Comparison of ENCODE assay signal across 26 cellular contexts in genomic region chr7:71363627-71364026, GRCh38.
A peak's percentile ranks its signal among the peaks of the same experiment; 100 is the strongest.
DNase-seq lines count a peak whose midpoint lies in the region; ATAC-seq, FAIRE-seq and TF ChIP-seq lines count a peak whose summit lies in the region.
"Had no signal": no experiment of that assay in that cellular context is flagged by ENCODE, and none has a peak within 500 bp of the region (broad histone marks: within the 10 kb centered on the region; RNA-seq: fewer than 3 reads in every experiment).

No MANE protein-coding gene starts in this region.

- ATAC-seq in body of pancreas: peak; percentile 78
- ATAC-seq in pancreas: peak; percentile 81 to 88 (median 84)
- ATAC-seq: GM12878 had no signal

- H3K56ac ChIP-seq in H9 (ENCODE audit: insufficient read length, low read depth, low read length): no peak overlapping the region

- peaks cover 23 to 36% (median 29%) of the 10 kb centered on the region in 3 experiments for H3K36me3 Mint-ChIP-seq in H9 (ENCODE audit: insufficient read depth in 1 of 3, low read depth in 3 of 3)
- H3K36me3 Mint-ChIP-seq: CD14-positive monocyte; CD4-positive, alpha-beta memory T cell; CD4-positive, CD25-positive, alpha-beta regulatory T cell had no signal

- H3T11ph ChIP-seq in H9 (ENCODE audit: low read length): no peak overlapping the region

- H3K9ac ChIP-seq in H9 (ENCODE audit: extremely low read depth, insufficient read length, low read length): no peak overlapping the region
- H3K9ac ChIP-seq: BLaER1 had no signal

- no peak overlapping the region for H2BK15ac ChIP-seq in H9 (ENCODE audit: low read depth, low read length)

- H3K4me2 ChIP-seq in H9 (ENCODE audit: insufficient read depth, insufficient read length, low read length): no peak overlapping the region
- H3K4me2 ChIP-seq: BLaER1 had no signal

- no peak overlapping the region for H3K23ac ChIP-seq in H9 (ENCODE audit: insufficient read length, low read depth, low read length)

- H3K4me1 Mint-ChIP-seq in H9: peaks cover 26 to 27% of the 10 kb centered on the region in 2 experiments
- H3K4me1 Mint-ChIP-seq: CD14-positive monocyte; CD4-positive, alpha-beta memory T cell; CD4-positive, CD25-positive, alpha-beta regulatory T cell; CD8-positive, alpha-beta memory T cell had no signal

- no peak overlapping the region for H3K14ac ChIP-seq in H9 (ENCODE audit: insufficient read depth, low read length)

- no peak overlapping the region for H2AFZ ChIP-seq in H9 (ENCODE audit: low read length)

- no peak overlapping the region for H3K4me3 Mint-ChIP-seq in H9
- H3K4me3 Mint-ChIP-seq: CD14-positive monocyte; CD4-positive, alpha-beta memory T cell; CD4-positive, CD25-positive, alpha-beta regulatory T cell; CD8-positive, alpha-beta memory T cell had no signal

- no peaks in the 10 kb centered on the region for H3K9me3 ChIP-seq in H9 (ENCODE audit: control insufficient read depth, low read depth, low read length)
- H3K9me3 ChIP-seq in body of pancreas: no peaks in the 10 kb centered on the region
- H3K9me3 ChIP-seq in pancreas: no peaks in the 10 kb centered on the region
- H3K9me3 ChIP-seq: BE2C had no signal

- H4K91ac ChIP-seq in H9 (ENCODE audit: insufficient read length, low read depth, low read length): no peak overlapping the region

- DNase-seq in H9 (no peak), body of pancreas (peak; percentile 31 to 64 (median 46)), pancreas (peak in 2 of 6 donors; percentile 18 to 25), NCI-H510A (lab: John Stamatoyannopoulos, UW) (no peak), LoVo (ENCODE audit: low spot score) (no peak), DMS53 (lab: John Stamatoyannopoulos, UW) (no peak)
- DNase-seq: 8988T; ACHN; BE2C; C1 segment of cervical spinal cord; CD4-positive, alpha-beta memory T cell; CD4-positive, CD25-positive, alpha-beta regulatory T cell; CD8-positive, alpha-beta memory T cell; COR-L47; DMS79; DND-41; EL; GDM1 had no signal

- no CpG with 5 or more reads among the region's 7 CpGs for WGBS in H9 (ENCODE audit: extremely low coverage, insufficient read length, low lambda C conversion rate)
- 37 to 44% methylated on average over 7 of the region's 7 CpGs for WGBS in body of pancreas, 2 donors
- WGBS in pancreas, 2 donors: 40 to 45% methylated on average over 7 of the region's 7 CpGs

- no peak overlapping the region for H3K4ac ChIP-seq in H9 (ENCODE audit: low read depth, low read length)

- no peak overlapping the region for H4K5ac ChIP-seq in H9 (ENCODE audit: insufficient read length, low read depth, low read length)

- H3K79me1 ChIP-seq in H9 (ENCODE audit: insufficient read depth, low read depth, low read length, poor library complexity, severe bottlenecking): no peaks in the 10 kb centered on the region

- H4K20me1 ChIP-seq in H9 (ENCODE audit: control insufficient read depth, insufficient read depth, insufficient read length): no peaks in the 10 kb centered on the region
- H4K20me1 ChIP-seq: BLaER1 had no signal

- no peak overlapping the region for H2AK5ac ChIP-seq in H9 (ENCODE audit: insufficient read length, low read length)

- H2BK12ac ChIP-seq in H9 (ENCODE audit: insufficient read length, low read depth, low read length): no peak overlapping the region

- peak overlapping the region in 2 of 3 experiments; percentile 42 to 83; a peak in 3 of 7 replicates for H3K27ac Mint-ChIP-seq in H9
- H3K27ac Mint-ChIP-seq: CD14-positive monocyte; CD4-positive, alpha-beta memory T cell; CD4-positive, CD25-positive, alpha-beta regulatory T cell had no signal

- H3K4me3 ChIP-seq in body of pancreas (no peak overlapping the region), pancreas (peak overlapping the region in 2 of 4 donors; percentile 17 to 22)
- H3K4me3 ChIP-seq: BLaER1, GM12878 had no signal

- H2BK120ac ChIP-seq in H9 (ENCODE audit: low read depth, low read length, poor library complexity, severe bottlenecking): no peak overlapping the region

- intact Hi-C loops in body of pancreas (cut with DNase I): no loop called here
- intact Hi-C loops in pancreas (cut with DNase I): loop anchor here in 1 of 3 donors (10.0 kb wide), 1 partner anchor 89 kb away; no protein-coding TSS in a partner anchor

- no peaks in the 10 kb centered on the region for H3K27me3 ChIP-seq in H9 (ENCODE audit: insufficient read depth, low read length)
- no peaks in the 10 kb centered on the region for H3K27me3 ChIP-seq in body of pancreas
- H3K27me3 ChIP-seq in pancreas: no peaks in the 10 kb centered on the region
- H3K27me3 ChIP-seq: BE2C, BLaER1 had no signal

- no peaks in the 10 kb centered on the region for H3K23me2 ChIP-seq in H9 (ENCODE audit: insufficient read length, low read depth, low read length, poor library complexity, severe bottlenecking)

- H4K8ac ChIP-seq in H9 (replicated peaks; ENCODE audit: insufficient read length, low read depth, low read length): no peak overlapping the region

- H3K36me3 ChIP-seq in body of pancreas (replicated peaks in 1 of 2; ENCODE audit: insufficient read depth in 1 of 2, low read depth in 2 of 2) (no peaks in the 10 kb centered on the region), pancreas (no peaks in the 10 kb centered on the region)
- H3K36me3 ChIP-seq: BE2C, BLaER1 had no signal

- TF ChIP-seq CTCF in H9 (conservative IDR thresholded peaks at IDR 0.05) (no peak), body of pancreas (IDR thresholded peaks at IDR 0.05) (no peak), pancreas (IDR thresholded peaks at IDR 0.05) (no peak)

- H2BK5ac ChIP-seq in H9 (ENCODE audit: insufficient read length, low read length): no peak overlapping the region

- no peak for FAIRE-seq in pancreas (lab: Jason Lieb, UNC)
- FAIRE-seq: A204.1, D721Med, GM12878, GM12892, GM18507, GM19239 had no signal

- peaks cover 3 to 15% of the 10 kb centered on the region in 2 experiments; a peak in 4 of 5 replicates for H3K9me3 Mint-ChIP-seq in H9

- no peak overlapping the region for H2BK20ac ChIP-seq in H9 (ENCODE audit: low read depth, low read length, poor library complexity, severe bottlenecking)

- H3K27ac ChIP-seq in H9 (ENCODE audit: insufficient read length, low read depth, low read length) (no peak overlapping the region), body of pancreas (peak overlapping the region; percentile 12 to 76 (median 69)), pancreas (peak overlapping the region in 3 of 4 donors; percentile 3 to 79 (median 39))
- H3K27ac ChIP-seq: BLaER1 had no signal

- peak in 2 of 3 donors; percentile 63 to 65 for TF ChIP-seq POLR2A in body of pancreas (IDR thresholded peaks at IDR 0.05)

- H3K18ac ChIP-seq in H9 (ENCODE audit: insufficient read length, low read depth, low read length): no peak overlapping the region

- H3K4me1 ChIP-seq in H9 (ENCODE audit: insufficient read depth, low read length): no peaks in the 10 kb centered on the region; the same call in 1 of the 2 replicates
- H3K4me1 ChIP-seq in body of pancreas: peaks cover 25% of the 10 kb centered on the region
- H3K4me1 ChIP-seq in pancreas: peaks cover 0 to 3% (median 0%) of the 10 kb centered on the region in 3 donors
- H3K4me1 ChIP-seq: BE2C, BLaER1 had no signal

- H3K79me2 ChIP-seq in H9 (ENCODE audit: insufficient read depth, low read length): peaks cover 5% of the 10 kb centered on the region; the same call in 1 of the 2 replicates

- H3K27me3 Mint-ChIP-seq in H9 (ENCODE audit: low read depth): no peaks in the 10 kb centered on the region; the same call in none of the 2 replicates
- H3K27me3 Mint-ChIP-seq: CD4-positive, alpha-beta memory T cell; CD4-positive, CD25-positive, alpha-beta regulatory T cell had no signal

Comparison
In these comparisons a context has a peak if more than half of its experiments do, and no peak if none do; other contexts are left out.
1. DNase-seq: peak in body of pancreas (4 of 4); none in H9 (single experiment), NCI-H510A (single experiment), LoVo (single experiment) and DMS53 (single experiment).